8 cellular contexts compared by ENCODE assay signal in genomic region chr12:46542-46941, GRCh38. TPM values are rescaled to one million over a fixed set of nuclear protein-coding genes. Genes with fewer than 3 reads are reported as not detected.
A peak's percentile ranks its signal among the peaks of the same experiment; 100 is the strongest.
DNase-seq lines count a peak whose midpoint lies in the region; ATAC-seq and TF ChIP-seq lines count a peak whose summit lies in the region.
"Not testable (repeated sequence)": the region's sequence is repeated elsewhere in the genome, so short reads cannot be mapped to it uniquely, and the experiment has no call there.
"Had no signal": no experiment of that assay in that cellular context is flagged by ENCODE, and none has a peak within 500 bp of the region (broad histone marks: within the 10 kb centered on the region; RNA-seq: fewer than 3 reads in every experiment).

No MANE protein-coding gene starts in this region.

- not testable (repeated sequence) for TF ChIP-seq CTCF in glutamatergic neuron (IDR thresholded peaks at IDR 0.05; ENCODE audit: partially characterized antibody, unreplicated experiment); osteocyte (IDR thresholded peaks at IDR 0.05)

- not testable (repeated sequence) for H3K27ac Mint-ChIP-seq in activated CD4-positive, alpha-beta T cell treated with anti-CD3 and anti-CD28 coated beads, Interleukin-2, amount 10 ng/mL, durations not matched to agents 24 days and 14 days; osteocyte (ENCODE audit: unreplicated experiment)
- H3K27ac Mint-ChIP-seq in glutamatergic neuron (ENCODE audit: unreplicated experiment) = peak overlapping the region; percentile 59

- not testable (repeated sequence) for H3K36me3 Mint-ChIP-seq in activated CD4-positive, alpha-beta T cell treated with anti-CD3 and anti-CD28 coated beads, Interleukin-2, amount 10 ng/mL, durations not matched to agents 24 days and 14 days (ENCODE audit: low read depth); glutamatergic neuron (ENCODE audit: unreplicated experiment); osteocyte (ENCODE audit: unreplicated experiment)

- ATAC-seq in Right ventricle myocardium superior (ENCODE audit: poor library complexity) = peak; percentile 25
- peak; percentile 43 for ATAC-seq in left ventricle myocardium superior

- H3K4me1 Mint-ChIP-seq in activated CD4-positive, alpha-beta T cell treated with anti-CD3 and anti-CD28 coated beads, Interleukin-2, amount 10 ng/mL, durations not matched to agents 24 days and 14 days; osteocyte (ENCODE audit: unreplicated experiment): not testable (repeated sequence)
- H3K4me1 Mint-ChIP-seq in glutamatergic neuron (ENCODE audit: low read depth, unreplicated experiment) = peaks cover 11% of the 10 kb centered on the region

- intact Hi-C loops in activated CD4-positive, alpha-beta T cell treated with anti-CD3 and anti-CD28 coated beads, Interleukin-2, amount 10 ng/mL, durations not matched to agents 24 days and 14 days (cut with micrococcal nuclease); Right ventricle myocardium superior (cut with DNase I); left ventricle myocardium superior (cut with micrococcal nuclease): not testable (repeated sequence)

- H3K27me3 Mint-ChIP-seq in activated CD4-positive, alpha-beta T cell treated with anti-CD3 and anti-CD28 coated beads, Interleukin-2, amount 10 ng/mL, durations not matched to agents 24 days and 14 days; glutamatergic neuron (ENCODE audit: unreplicated experiment): not testable (repeated sequence)
- H3K27me3 Mint-ChIP-seq in osteocyte (ENCODE audit: unreplicated experiment) = peaks cover 40% of the 10 kb centered on the region

- not testable (repeated sequence) for H3K9me3 Mint-ChIP-seq in activated CD4-positive, alpha-beta T cell treated with anti-CD3 and anti-CD28 coated beads, Interleukin-2, amount 10 ng/mL, durations not matched to agents 24 days and 14 days; osteocyte (ENCODE audit: unreplicated experiment)
- H3K9me3 Mint-ChIP-seq in glutamatergic neuron (ENCODE audit: unreplicated experiment) = peaks cover 11% of the 10 kb centered on the region

- H3K4me3 Mint-ChIP-seq in activated CD4-positive, alpha-beta T cell treated with anti-CD3 and anti-CD28 coated beads, Interleukin-2, amount 10 ng/mL, durations not matched to agents 24 days and 14 days; osteocyte (ENCODE audit: unreplicated experiment): not testable (repeated sequence)
- H3K4me3 Mint-ChIP-seq in glutamatergic neuron (ENCODE audit: unreplicated experiment) = peak overlapping the region; percentile 60

- peak; percentile 36 for DNase-seq in activated CD4-positive, alpha-beta T cell treated with anti-CD3 and anti-CD28 coated beads, Interleukin-2, amount 10 ng/mL, durations not matched to agents 24 days and 14 days
- DNase-seq in glutamatergic neuron, Right ventricle myocardium superior, left ventricle myocardium superior: not testable (repeated sequence)
- DNase-seq in osteocyte (ENCODE audit: extremely low spot score, unreplicated experiment) = peak; percentile 63

RNA-seq across cellular contexts. Expression of gene IQSEC3, which starts 20.0 kb away (rescaled TPM):
- 0.05 and 0.21 TPM in 2 replicates for total RNA-seq in activated CD4-positive, alpha-beta T cell treated with anti-CD3 and anti-CD28 coated beads, Interleukin-2, amount 10 ng/mL, durations not matched to agents 24 days and 14 days
- 41.4 TPM for total RNA-seq in glutamatergic neuron (ENCODE audit: unreplicated experiment)
- total RNA-seq in Right ventricle myocardium superior = 1.5 TPM
- total RNA-seq in left ventricle myocardium superior = 1.3 TPM
- 0.37 and 0.56 TPM in 2 replicates for total RNA-seq in osteocyte
- total RNA-seq: A673, G401, GM12878 had no signal

Comparison
In these comparisons a context has a peak if more than half of its experiments do, and no peak if none do; other contexts are left out.
1. RNA of gene IQSEC3, which starts 20.0 kb away (total RNA-seq): 41.4 TPM in glutamatergic neuron (single experiment); 1.5 TPM in Right ventricle myocardium superior (single experiment), 1.3 TPM in left ventricle myocardium superior (single experiment), 0.37 to 0.56 TPM in osteocyte and 0.05 to 0.21 TPM in activated CD4-positive, alpha-beta T cell treated with anti-CD3 and anti-CD28 coated beads, Interleukin-2, amount 10 ng/mL, durations not matched to agents 24 days and 14 days; every median in the first group is over 10 times any median in the second.